In genomic region chr7:135557455-135558336, GRCh38 we compare ENCODE assay signal across 1 cellular context.
TF ChIP-seq lines count a peak whose summit lies in the region.

TSS of gene NUP205 (plus strand) at chr7:135557917. CDS start at chr7:135557945, 28 bp downstream.

TF ChIP-seq in HEK293, 187 proteins besides CTCF, POLR2A, EP300 and RAD21 (continued from another document and continues in another):
- no peak for TF ChIP-seq ZNF354C (tag by site-specific recombination; IDR thresholded peaks at IDR 0.05; ENCODE audit: borderline replicate concordance, low read depth)
- TF ChIP-seq BCL11B (tag by site-specific recombination; IDR thresholded peaks at IDR 0.05; ENCODE audit: low read depth): no peak
- peak; percentile 80 for TF ChIP-seq ZNF2 (tag by site-specific recombination; IDR thresholded peaks at IDR 0.05)
- TF ChIP-seq ZNF785 (tag by site-specific recombination; IDR thresholded peaks at IDR 0.05): no peak
- no peak for TF ChIP-seq ZNF677 (tag by site-specific recombination; IDR thresholded peaks at IDR 0.05)
- TF ChIP-seq ZNF416 (tag by site-specific recombination; IDR thresholded peaks at IDR 0.05): no peak
- no peak for TF ChIP-seq ZNF510 (tag by site-specific recombination; IDR thresholded peaks at IDR 0.05; ENCODE audit: insufficient replicate concordance)
- TF ChIP-seq ZNF501 (tag by site-specific recombination; IDR thresholded peaks at IDR 0.05): peak; percentile 95
- no peak for TF ChIP-seq ZNF670 (tag by site-specific recombination; IDR thresholded peaks at IDR 0.05; ENCODE audit: low read depth)
- TF ChIP-seq SP7 (tag by site-specific recombination; IDR thresholded peaks at IDR 0.05): peak; percentile 72
- no peak for TF ChIP-seq ZNF549 (tag by site-specific recombination; IDR thresholded peaks at IDR 0.05)
- no peak for TF ChIP-seq ZNF658 (tag by site-specific recombination; IDR thresholded peaks at IDR 0.05)
- TF ChIP-seq SCRT2 (tag by site-specific recombination; IDR thresholded peaks at IDR 0.05): no peak
- TF ChIP-seq ZNF423 (tag by site-specific recombination; IDR thresholded peaks at IDR 0.05): no peak
- TF ChIP-seq ELK4 (IDR thresholded peaks at IDR 0.05; ENCODE audit: borderline replicate concordance, low read depth, low read length): no peak
- TF ChIP-seq ZNF114 (tag by site-specific recombination; IDR thresholded peaks at IDR 0.05): no peak
- TF ChIP-seq YY1 (tag by site-specific recombination; IDR thresholded peaks at IDR 0.05): peak; percentile 95
- TF ChIP-seq ZNF544 (tag by site-specific recombination; IDR thresholded peaks at IDR 0.05): no peak
- no peak for TF ChIP-seq ATF2 (tag by site-specific recombination; IDR thresholded peaks at IDR 0.05; ENCODE audit: low read depth)
- TF ChIP-seq ZNF843 (tag by site-specific recombination; IDR thresholded peaks at IDR 0.05): peak; percentile 26; the same call in 1 of the 2 replicates
- TF ChIP-seq ZNF704 (tag by site-specific recombination; IDR thresholded peaks at IDR 0.05): no peak
- no peak for TF ChIP-seq PRDM6 (tag by site-specific recombination; IDR thresholded peaks at IDR 0.05)
- no peak for TF ChIP-seq ZNF596 (tag by site-specific recombination; IDR thresholded peaks at IDR 0.05)
- TF ChIP-seq ZNF621 (tag by site-specific recombination; IDR thresholded peaks at IDR 0.05): no peak
- TF ChIP-seq GLI4 (tag by site-specific recombination; IDR thresholded peaks at IDR 0.05): 0 out of 2 replicates have a peak, but pooled peaks have one; percentile 71
- peak; percentile 88 for TF ChIP-seq ZNF324 (tag by site-specific recombination; IDR thresholded peaks at IDR 0.05)
- TF ChIP-seq OSR2 (tag by site-specific recombination; IDR thresholded peaks at IDR 0.05): no peak
- no peak for TF ChIP-seq ZNF280C (tag by site-specific recombination; IDR thresholded peaks at IDR 0.05)
- no peak for TF ChIP-seq GFI1B (tag by site-specific recombination; IDR thresholded peaks at IDR 0.05)
- no peak for TF ChIP-seq ZNF23 (tag by site-specific recombination; IDR thresholded peaks at IDR 0.05; ENCODE audit: borderline replicate concordance)
- TF ChIP-seq ZNF311 (tag by site-specific recombination; IDR thresholded peaks at IDR 0.05; ENCODE audit: borderline replicate concordance): no peak
- no peak; the same call in 1 of the 2 replicates for TF ChIP-seq KLF1 (tag by site-specific recombination; IDR thresholded peaks at IDR 0.05)
- TF ChIP-seq REST (tag by site-specific recombination; IDR thresholded peaks at IDR 0.05): no peak
- 0 out of 2 replicates have a peak, but pooled peaks have one; percentile 12 for TF ChIP-seq ZNF561 (tag by site-specific recombination; IDR thresholded peaks at IDR 0.05; ENCODE audit: borderline replicate concordance)
- no peak for TF ChIP-seq ZNF280D (tag by site-specific recombination; IDR thresholded peaks at IDR 0.05)
- TF ChIP-seq ZNF585B (tag by site-specific recombination; IDR thresholded peaks at IDR 0.05): no peak
- peak; percentile 70 for TF ChIP-seq ZNF629 (tag by site-specific recombination; IDR thresholded peaks at IDR 0.05)
- TF ChIP-seq MEIS1 (CRISPR knock-in tag; IDR thresholded peaks at IDR 0.05; ENCODE audit: borderline replicate concordance): no peak
- TF ChIP-seq ZBTB7A (tag by site-specific recombination; IDR thresholded peaks at IDR 0.05; ENCODE audit: low read depth): no peak
- no peak; the same call in 1 of the 2 replicates for TF ChIP-seq ZNF610 (tag by site-specific recombination; IDR thresholded peaks at IDR 0.05; ENCODE audit: borderline replicate concordance)
- no peak for TF ChIP-seq BCL11A (tag by site-specific recombination; IDR thresholded peaks at IDR 0.05; ENCODE audit: low read depth)
- TF ChIP-seq ZNF274 (IDR thresholded peaks at IDR 0.05; ENCODE audit: low read length): no peak
- no peak for TF ChIP-seq ZNF274 (tag by site-specific recombination; IDR thresholded peaks at IDR 0.05; ENCODE audit: borderline replicate concordance)
- TF ChIP-seq ZNF37A (tag by site-specific recombination; IDR thresholded peaks at IDR 0.05): no peak
- TF ChIP-seq ZNF10 (tag by site-specific recombination; IDR thresholded peaks at IDR 0.05): no peak
- TF ChIP-seq ZSCAN18 (tag by site-specific recombination; IDR thresholded peaks at IDR 0.05): no peak
- TF ChIP-seq ZFP37 (tag by site-specific recombination; IDR thresholded peaks at IDR 0.05): peak; percentile 79; the same call in 1 of the 2 replicates
- TF ChIP-seq ZNF146 (tag by site-specific recombination; IDR thresholded peaks at IDR 0.05): no peak
- TF ChIP-seq ZNF837 (tag by site-specific recombination; IDR thresholded peaks at IDR 0.05): no peak
- TF ChIP-seq ZNF175 (tag by site-specific recombination; IDR thresholded peaks at IDR 0.05): no peak
- TF ChIP-seq REPIN1 (tag by site-specific recombination; IDR thresholded peaks at IDR 0.05; ENCODE audit: low read depth): no peak
- TF ChIP-seq KLF8 (tag by site-specific recombination; IDR thresholded peaks at IDR 0.05): peak; percentile 60; the same call in 1 of the 2 replicates
- no peak for TF ChIP-seq ZNF362 (tag by site-specific recombination; IDR thresholded peaks at IDR 0.05)
- TF ChIP-seq ZNF521 (tag by site-specific recombination; IDR thresholded peaks at IDR 0.05): no peak
